8 cellular contexts compared by ENCODE assay signal in the genomic region with DNA sequence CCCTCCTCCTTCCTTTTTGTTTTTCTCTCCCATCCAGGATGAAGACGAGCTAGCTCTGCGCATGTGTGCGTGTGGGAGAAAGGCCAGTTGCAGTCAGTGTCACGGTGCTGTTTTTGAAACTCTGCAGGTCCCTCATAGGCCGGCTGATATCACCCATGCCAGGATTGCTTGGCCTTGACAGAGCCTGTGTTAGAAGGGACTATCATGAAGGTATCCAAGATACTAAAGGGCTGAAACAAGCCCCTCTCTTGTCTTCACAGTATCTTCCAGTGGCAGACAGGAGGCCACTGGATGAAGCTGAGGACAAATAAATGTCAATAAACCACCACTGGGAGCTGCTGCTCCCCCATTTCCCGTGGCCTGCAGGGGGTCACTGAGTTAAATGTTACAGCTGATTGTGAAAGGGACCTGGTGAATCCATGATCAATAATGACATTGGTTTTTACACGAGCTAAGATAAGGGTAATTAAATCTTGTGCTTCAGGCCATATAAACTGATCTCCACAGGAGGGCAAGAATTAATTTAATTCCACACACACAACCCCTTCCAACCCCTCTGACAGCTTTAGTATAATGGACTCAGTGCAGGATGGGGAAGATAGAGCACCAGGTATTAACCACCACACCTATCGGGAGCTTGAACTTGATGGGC.
DNase-seq lines count a peak whose midpoint lies in the region; ATAC-seq, FAIRE-seq and TF ChIP-seq lines count a peak whose summit lies in the region.

No MANE protein-coding gene starts in this region.

- intact Hi-C loops in CD14-positive monocyte (cut with micrococcal nuclease) (loop anchor here (5.0 to 10.0 kb wide), 2 partner anchors 41 to 51 kb away; no protein-coding TSS in a partner anchor), pancreas (cut with DNase I) (loop anchor here in 1 of 3 donors (10.0 kb wide), 1 partner anchor 51 kb away; no protein-coding TSS in a partner anchor)

- DNase-seq in CD14-positive monocyte (ENCODE audit: low spot score) (no peak), SK-N-DZ (ENCODE audit: low spot score) (peak; percentile 91), fibroblast of villous mesenchyme (ENCODE audit: low read depth) (peak; percentile 67), pancreas (peak in 3 of 6 donors; percentile 29 to 72 (median 65)), 8988T (no peak), mucosa of gallbladder (ENCODE audit: low spot score) (no peak), NCI-H2029 (lab: John Stamatoyannopoulos, UW) (no peak)
- DNase-seq in effector CD4-positive, alpha-beta T cell, result no peak

- H3K4me3 Mint-ChIP-seq in CD14-positive monocyte, result no peak overlapping the region

- H3K36me3 ChIP-seq in pancreas, result no peaks in the 10 kb centered on the region

- peaks cover 4 to 11% (median 5%) of the 10 kb centered on the region in 3 donors for H3K27me3 Mint-ChIP-seq in CD14-positive monocyte (ENCODE audit: low read depth in 3 of 3)

- H3K27ac ChIP-seq in pancreas, result peak overlapping the region; percentile 71 to 92 (median 82)

- H3K4me1 ChIP-seq in pancreas, result peaks cover 29 to 36% (median 30%) of the 10 kb centered on the region in 3 donors

- no peaks in the 10 kb centered on the region for H3K27me3 ChIP-seq in pancreas

- no peak for FAIRE-seq in pancreas (lab: Jason Lieb, UNC)

- H3K36me3 Mint-ChIP-seq in CD14-positive monocyte, result no peaks in the 10 kb centered on the region

- no peaks in the 10 kb centered on the region for H3K9me3 Mint-ChIP-seq in CD14-positive monocyte

- 24 to 29% methylated on average over 8 of the region's 8 CpGs for WGBS in pancreas, 2 donors

- H3K27ac Mint-ChIP-seq in CD14-positive monocyte, result peak overlapping the region in 4 of 7 donors; percentile 11 to 45 (median 21)

- peak; percentile 13 to 51 (median 28) for ATAC-seq in pancreas

- H3K4me1 Mint-ChIP-seq in CD14-positive monocyte, result peaks cover 19% of the 10 kb centered on the region

- H3K4me3 ChIP-seq in fibroblast of villous mesenchyme (ENCODE audit: low read depth, low read length) (no peak overlapping the region), pancreas (no peak overlapping the region)

- TF ChIP-seq CTCF in CD14-positive monocyte (IDR thresholded peaks at IDR 0.05), result no peak
- TF ChIP-seq CTCF in fibroblast of villous mesenchyme (IDR thresholded peaks at IDR 0.05; ENCODE audit: insufficient read depth, low read depth, low read length), result no peak
- TF ChIP-seq CTCF in pancreas (IDR thresholded peaks at IDR 0.05), result no peak

- H3K9me3 ChIP-seq in pancreas, result no peaks in the 10 kb centered on the region

Comparison
In these comparisons a context has a peak if more than half of its experiments do, and no peak if none do; other contexts are left out.
1. DNase-seq: peak in SK-N-DZ (single experiment) and fibroblast of villous mesenchyme (single experiment); none in CD14-positive monocyte (single experiment), 8988T (single experiment), mucosa of gallbladder (single experiment), NCI-H2029 (single experiment) and effector CD4-positive, alpha-beta T cell (single experiment).